In genomic region chr6:20211037-20211940, GRCh38 we compare ENCODE assay signal across 2 cellular contexts.
TF ChIP-seq lines count a peak whose summit lies in the region.

No MANE protein-coding gene starts in this region.

TF ChIP-seq in liver, 16 proteins besides CTCF, POLR2A, EP300 and RAD21 (continued from another document):
- TF ChIP-seq REST (IDR thresholded peaks at IDR 0.05) = no peak
- TF ChIP-seq GABPA (IDR thresholded peaks at IDR 0.05 in 1 of 2, conservative IDR thresholded peaks at IDR 0.05 in 1 of 2) = no peak
- TF ChIP-seq TAF1 (conservative IDR thresholded peaks at IDR 0.05) = no peak
TF ChIP-seq in liver: peak in this region for 0.

TF ChIP-seq in HepG2, 621 proteins besides CTCF, POLR2A, EP300 and RAD21:
- TF ChIP-seq ZBTB40 (IDR thresholded peaks at IDR 0.05) = no peak
- TF ChIP-seq ZBTB40 (CRISPR knock-in tag; IDR thresholded peaks at IDR 0.05) = no peak
- TF ChIP-seq RFXAP (CRISPR knock-in tag; IDR thresholded peaks at IDR 0.05; ENCODE audit: borderline replicate concordance) = no peak
- TF ChIP-seq, protein P1, sequence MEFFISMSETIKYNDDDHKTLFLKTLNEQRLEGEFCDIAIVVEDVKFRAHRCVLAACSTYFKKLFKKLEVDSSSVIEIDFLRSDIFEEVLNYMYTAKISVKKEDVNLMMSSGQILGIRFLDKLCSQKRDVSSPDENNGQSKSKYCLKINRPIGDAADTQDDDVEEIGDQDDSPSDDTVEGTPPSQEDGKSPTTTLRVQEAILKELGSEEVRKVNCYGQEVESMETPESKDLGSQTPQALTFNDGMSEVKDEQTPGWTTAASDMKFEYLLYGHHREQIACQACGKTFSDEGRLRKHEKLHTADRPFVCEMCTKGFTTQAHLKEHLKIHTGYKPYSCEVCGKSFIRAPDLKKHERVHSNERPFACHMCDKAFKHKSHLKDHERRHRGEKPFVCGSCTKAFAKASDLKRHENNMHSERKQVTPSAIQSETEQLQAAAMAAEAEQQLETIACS (CRISPR knock-in tag; IDR thresholded peaks at IDR 0.05) = no peak
